13 cellular contexts compared by ENCODE assay signal in the genomic region with DNA sequence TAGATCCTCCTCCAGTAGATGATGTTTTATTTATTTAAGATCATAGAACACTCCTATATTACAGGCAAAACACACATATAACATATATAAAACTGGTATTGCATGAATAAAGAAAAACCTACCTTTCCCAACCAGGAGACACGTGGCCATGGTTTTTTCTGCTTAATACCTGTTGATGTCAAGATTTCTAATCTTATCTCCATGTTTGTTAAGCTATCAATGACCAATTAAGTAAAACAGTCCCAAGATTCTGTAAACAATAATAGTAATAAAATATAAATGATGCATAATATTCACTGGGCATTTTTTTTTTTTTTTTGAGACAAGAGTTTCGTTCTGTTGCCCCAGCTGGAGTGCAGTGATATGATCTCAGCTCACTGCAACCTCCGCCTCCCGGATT. TPM values are rescaled to one million over a fixed set of nuclear protein-coding genes. Genes with fewer than 3 reads are reported as not detected.
DNase-seq lines count a peak whose midpoint lies in the region; ATAC-seq and TF ChIP-seq lines count a peak whose summit lies in the region.
"Had no signal": no experiment of that assay in that cellular context is flagged by ENCODE, and none has a peak within 500 bp of the region (broad histone marks: within the 10 kb centered on the region; RNA-seq: fewer than 3 reads in every experiment).

No MANE protein-coding gene starts in this region.

- H3K27ac Mint-ChIP-seq in MCF 10A (ENCODE audit: low read depth, unreplicated experiment) (no peak overlapping the region), memory B cell (no peak overlapping the region)
- H3K27ac Mint-ChIP-seq in activated T-helper 2 cell treated with anti-CD3 and anti-CD28 coated beads, Interferon-gamma antibody, Interleukin-2, Interleukin-4, amounts not matched to agents 10 μg/mL and 5 μg/mL and 100 μg/mL, durations not matched to agents 14 hours and 24 hours and 36 hours = no peak overlapping the region

- H3K4me3 ChIP-seq in breast epithelium (peak overlapping the region in 1 of 3 donors; percentile 65), thoracic aorta (peak overlapping the region; percentile 100)

- H3K9me3 Mint-ChIP-seq in MCF 10A (ENCODE audit: unreplicated experiment) = no peaks in the 10 kb centered on the region
- no peaks in the 10 kb centered on the region for H3K9me3 Mint-ChIP-seq in activated T-helper 2 cell treated with anti-CD3 and anti-CD28 coated beads, Interferon-gamma antibody, Interleukin-2, Interleukin-4, amounts not matched to agents 10 μg/mL and 5 μg/mL and 100 μg/mL, durations not matched to agents 14 hours and 24 hours and 36 hours
- no peaks in the 10 kb centered on the region for H3K9me3 Mint-ChIP-seq in memory B cell

- no peak for TF ChIP-seq CTCF in MCF 10A (IDR thresholded peaks at IDR 0.05; ENCODE audit: unreplicated experiment)
- TF ChIP-seq CTCF in breast epithelium (IDR thresholded peaks at IDR 0.05) = no peak
- TF ChIP-seq CTCF in thoracic aorta (IDR thresholded peaks at IDR 0.05) = no peak
- no peak for TF ChIP-seq CTCF in GM20000 (IDR thresholded peaks at IDR 0.05; ENCODE audit: extremely low read depth, missing control alignments)

- H3K36me3 ChIP-seq in breast epithelium (no peaks in the 10 kb centered on the region), thoracic aorta (no peaks in the 10 kb centered on the region)

- BruUV-seq in MCF 10A (replicated peaks; lab: Mats Ljungman, UMichigan) = no TSS peak

- H3K9me3 ChIP-seq in breast epithelium (no peaks in the 10 kb centered on the region), thoracic aorta (no peaks in the 10 kb centered on the region)
- H3K9me3 ChIP-seq: vagina had no signal

- H3K27me3 ChIP-seq in breast epithelium = no peaks in the 10 kb centered on the region
- H3K27me3 ChIP-seq in thoracic aorta (replicated peaks; ENCODE audit: insufficient read depth) = no peaks in the 10 kb centered on the region
- H3K27me3 ChIP-seq: vagina had no signal

- TF ChIP-seq POLR2A in breast epithelium (IDR thresholded peaks at IDR 0.05) = no peak

- H3K36me3 Mint-ChIP-seq in MCF 10A (ENCODE audit: insufficient read depth, unreplicated experiment) = peaks cover 29% of the 10 kb centered on the region
- no peaks in the 10 kb centered on the region for H3K36me3 Mint-ChIP-seq in activated T-helper 2 cell treated with anti-CD3 and anti-CD28 coated beads, Interferon-gamma antibody, Interleukin-2, Interleukin-4, amounts not matched to agents 10 μg/mL and 5 μg/mL and 100 μg/mL, durations not matched to agents 14 hours and 24 hours and 36 hours (ENCODE audit: low read depth)
- H3K36me3 Mint-ChIP-seq in memory B cell = no peaks in the 10 kb centered on the region

- no peaks in the 10 kb centered on the region for H3K27me3 Mint-ChIP-seq in MCF 10A (ENCODE audit: insufficient read depth, unreplicated experiment)
- H3K27me3 Mint-ChIP-seq in activated T-helper 2 cell treated with anti-CD3 and anti-CD28 coated beads, Interferon-gamma antibody, Interleukin-2, Interleukin-4, amounts not matched to agents 10 μg/mL and 5 μg/mL and 100 μg/mL, durations not matched to agents 14 hours and 24 hours and 36 hours (ENCODE audit: low read depth) = no peaks in the 10 kb centered on the region
- no peaks in the 10 kb centered on the region for H3K27me3 Mint-ChIP-seq in memory B cell

- H3K27ac ChIP-seq in breast epithelium (no peak overlapping the region), thoracic aorta (no peak overlapping the region)

- H3K4me1 ChIP-seq in breast epithelium = peaks cover 0 to 13% of the 10 kb centered on the region in 2 donors
- H3K4me1 ChIP-seq in thoracic aorta (ENCODE audit: control insufficient read depth in 1 of 2, low read depth in 2 of 2) = peaks cover 14 to 21% of the 10 kb centered on the region in 2 donors

- POLR2A ChIA-PET in MCF 10A (lab: Yijun Ruan, JAX) = interaction anchor here (0.6 to 6.6 kb wide), 4 partner anchors 14 to 40 kb away, joined by 3 to 52 read pairs (median 8); no protein-coding TSS in a partner anchor

- no peak for DNase-seq in MCF 10A (ENCODE audit: unreplicated experiment)
- DNase-seq in breast epithelium (ENCODE audit: low spot score in 2 of 2) = no peak
- no peak for DNase-seq in activated T-helper 2 cell treated with anti-CD3 and anti-CD28 coated beads, Interferon-gamma antibody, Interleukin-2, Interleukin-4, amounts not matched to agents 10 μg/mL and 5 μg/mL and 100 μg/mL, durations not matched to agents 14 hours and 24 hours and 36 hours (ENCODE audit: low spot score)
- no peak for DNase-seq in memory B cell (ENCODE audit: low spot score in 2 of 2)
- no peak for DNase-seq in thoracic aorta (ENCODE audit: low spot score)
- no peak for DNase-seq in GM20000 (ENCODE audit: low spot score)
- no peak for DNase-seq in pons (ENCODE audit: low spot score)
- DNase-seq: activated gamma-delta T cell; IMR-90; mammary epithelial cell; stimulated activated CD4-positive, alpha-beta T cell treated with anti-CD3 and anti-CD28 coated beads, Interleukin-2, amount 100 ng/mL, for 24 hours had no signal

- peaks cover 6% of the 10 kb centered on the region for H3K4me1 Mint-ChIP-seq in MCF 10A (ENCODE audit: insufficient read depth, unreplicated experiment)
- H3K4me1 Mint-ChIP-seq in activated T-helper 2 cell treated with anti-CD3 and anti-CD28 coated beads, Interferon-gamma antibody, Interleukin-2, Interleukin-4, amounts not matched to agents 10 μg/mL and 5 μg/mL and 100 μg/mL, durations not matched to agents 14 hours and 24 hours and 36 hours (ENCODE audit: low read depth) = peaks cover 6% of the 10 kb centered on the region
- H3K4me1 Mint-ChIP-seq in memory B cell = peaks cover 5% of the 10 kb centered on the region

- H3K4me3 Mint-ChIP-seq in MCF 10A (ENCODE audit: unreplicated experiment) (peak overlapping the region; percentile 86), memory B cell (peak overlapping the region; percentile 70)
- H3K4me3 Mint-ChIP-seq in activated T-helper 2 cell treated with anti-CD3 and anti-CD28 coated beads, Interferon-gamma antibody, Interleukin-2, Interleukin-4, amounts not matched to agents 10 μg/mL and 5 μg/mL and 100 μg/mL, durations not matched to agents 14 hours and 24 hours and 36 hours (ENCODE audit: low read depth) = peak overlapping the region; percentile 45

- ATAC-seq in memory B cell (ENCODE audit: low read depth) (no peak), thoracic aorta (ENCODE audit: insufficient number of reproducible peaks, low FRiP score, low read depth) (no peak), GM18517 (IDR thresholded peaks at IDR 0.05; ENCODE audit: unreplicated experiment) (no peak)

- intact Hi-C loops in MCF 10A (cut with micrococcal nuclease) (no loop called here), breast epithelium (cut with DNase I; ENCODE audit: low total_unique reads) (loop anchor here (5.0 kb wide), 1 partner anchor 950 kb away; no protein-coding TSS in a partner anchor)
- intact Hi-C loops in activated T-helper 2 cell treated with anti-CD3 and anti-CD28 coated beads, Interferon-gamma antibody, Interleukin-2, Interleukin-4, amounts not matched to agents 10 μg/mL and 5 μg/mL and 100 μg/mL, durations not matched to agents 14 hours and 24 hours and 36 hours (cut with micrococcal nuclease) = no loop called here

- CTCF ChIA-PET in MCF 10A (lab: Yijun Ruan, JAX) = interaction anchor here (0.7 kb wide), 1 partner anchor 39 kb away, joined by 3 read pairs; no protein-coding TSS in a partner anchor

RNA-seq across cellular contexts. Expression of a gene that starts 1.7 kb away (rescaled TPM):
- total RNA-seq in MCF 10A (2022) (23.6 and 25.1 TPM in 2 replicates), breast epithelium (10 to 100 TPM; 31.0 to 55.5 (median 31.5) TPM), thoracic aorta (10 to 100 TPM; 24.1 to 44.0 TPM)
- total RNA-seq in activated T-helper 2 cell treated with anti-CD3 and anti-CD28 coated beads, Interferon-gamma antibody, Interleukin-2, Interleukin-4, amounts not matched to agents 10 μg/mL and 5 μg/mL and 100 μg/mL, durations not matched to agents 14 hours and 24 hours and 36 hours = 7.7 and 9.1 TPM in 2 replicates
